In the genomic region with DNA sequence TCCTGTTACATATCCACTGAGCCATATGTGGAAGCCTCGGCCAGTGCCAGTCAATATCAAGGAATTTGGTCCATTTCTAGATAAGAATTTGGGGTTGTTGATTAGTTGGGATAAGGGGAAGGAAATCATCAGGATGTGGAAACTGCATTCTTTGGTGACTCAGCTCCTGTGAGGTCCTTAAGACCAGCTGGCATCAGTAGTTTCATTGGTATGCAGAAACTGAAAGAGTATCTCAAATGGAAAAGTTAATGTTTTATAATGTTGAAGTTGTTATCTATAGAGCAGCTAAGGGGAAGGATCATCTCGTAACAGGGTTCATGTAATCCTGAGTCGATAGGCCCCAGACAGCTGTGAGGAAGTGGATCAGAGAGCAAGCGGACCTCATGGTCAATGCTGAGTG, we compare ENCODE assay signal across 11 cellular contexts. TPM values are rescaled to one million over a fixed set of nuclear protein-coding genes. Genes with fewer than 3 reads are reported as not detected.
DNase-seq lines count a peak whose midpoint lies in the region; ATAC-seq, FAIRE-seq and TF ChIP-seq lines count a peak whose summit lies in the region.
"Had no signal": no experiment of that assay in that cellular context is flagged by ENCODE, and none has a peak within 500 bp of the region (broad histone marks: within the 10 kb centered on the region; RNA-seq: fewer than 3 reads in every experiment).

No MANE protein-coding gene starts in this region.

- no peaks in the 10 kb centered on the region for H3K4me1 Mint-ChIP-seq in CD8-positive, alpha-beta memory T cell

- H3K27ac Mint-ChIP-seq in CD8-positive, alpha-beta memory T cell: no peak overlapping the region

- H3K27me3 Mint-ChIP-seq in CD8-positive, alpha-beta memory T cell: peaks cover 5 to 10% of the 10 kb centered on the region in 2 donors

- H3K36me3 ChIP-seq in small intestine (ENCODE audit: control insufficient read depth in 2 of 2, insufficient read depth in 2 of 2, low read length in 2 of 2): no peaks in the 10 kb centered on the region
- no peaks in the 10 kb centered on the region for H3K36me3 ChIP-seq in CD8-positive, alpha-beta memory T cell (ENCODE audit: insufficient read depth, low read length)

- DNase-seq in HCEC 1CT (peak; percentile 87), SW 1271 (lab: John Stamatoyannopoulos, UW) (peak; percentile 37 to 85), foreskin keratinocyte (peak; percentile 46 to 76), small intestine (peak; percentile 33), NCI-H345 treated with DMSO at 0.1 percent for 48 hours (lab: John Stamatoyannopoulos, UW; ENCODE audit: unreplicated experiment) (no peak)
- DNase-seq in CD8-positive, alpha-beta memory T cell: no peak
- DNase-seq: activated T-cell treated with anti-CD3 and anti-CD28 coated beads, Interleukin-2, amount 50 U/mL, for 4 hours; NCI-H526 treated with DMSO at 0.1 percent for 48 hours had no signal

- no peaks in the 10 kb centered on the region for H3K36me3 Mint-ChIP-seq in CD8-positive, alpha-beta memory T cell

- CTCF ChIA-PET in CD8-positive, alpha-beta memory T cell (lab: Charles Lee): no interaction called here

- no peaks in the 10 kb centered on the region for H3K9me3 Mint-ChIP-seq in CD8-positive, alpha-beta memory T cell
- H3K9me3 Mint-ChIP-seq: activated T-cell treated with anti-CD3 and anti-CD28 coated beads, Interleukin-2, amount 50 U/mL, for 4 hours had no signal

- H3K27me3 ChIP-seq in foreskin keratinocyte (no peaks in the 10 kb centered on the region), small intestine (ENCODE audit: control insufficient read depth in 2 of 2, insufficient read depth in 2 of 2, low read length in 2 of 2) (no peaks in the 10 kb centered on the region)
- H3K27me3 ChIP-seq in CD8-positive, alpha-beta memory T cell (ENCODE audit: insufficient read depth, low read length, poor library complexity, severe bottlenecking): no peaks in the 10 kb centered on the region

- H3K4me3 Mint-ChIP-seq in CD8-positive, alpha-beta memory T cell: no peak overlapping the region
- H3K4me3 Mint-ChIP-seq: activated T-cell treated with anti-CD3 and anti-CD28 coated beads, Interleukin-2, amount 50 U/mL, for 4 hours had no signal

- H3K4me3 ChIP-seq in small intestine (ENCODE audit: low read depth in 1 of 2, low read length in 2 of 2): no peak overlapping the region
- H3K4me3 ChIP-seq in CD8-positive, alpha-beta memory T cell (ENCODE audit: low read length): no peak overlapping the region
- H3K4me3 ChIP-seq: K562 had no signal

- 6 to 55% (median 37%) methylated on average over 4 of the region's 4 CpGs for WGBS in small intestine, 3 donors

- TF ChIP-seq CTCF in foreskin keratinocyte (conservative IDR thresholded peaks at IDR 0.05): no peak

- no peaks in the 10 kb centered on the region for H3K9me3 ChIP-seq in small intestine (ENCODE audit: control insufficient read depth, low read depth)
- no peaks in the 10 kb centered on the region for H3K9me3 ChIP-seq in CD8-positive, alpha-beta memory T cell (ENCODE audit: low read length)

- peak; percentile 52 for ATAC-seq in foreskin keratinocyte
- no peak for ATAC-seq in HG03095 (IDR thresholded peaks at IDR 0.05; ENCODE audit: unreplicated experiment)
- ATAC-seq: activated T-cell treated with anti-CD3 and anti-CD28 coated beads, Interleukin-2, amount 50 U/mL, for 4 hours; K562 had no signal

- peaks cover 16% of the 10 kb centered on the region for H3K4me1 ChIP-seq in foreskin keratinocyte
- H3K4me1 ChIP-seq in small intestine (ENCODE audit: control insufficient read depth in 2 of 2, insufficient read depth in 1 of 2, low read depth in 1 of 2, low read length in 1 of 2): no peaks in the 10 kb centered on the region
- H3K4me1 ChIP-seq in CD8-positive, alpha-beta memory T cell (ENCODE audit: insufficient read depth, low read length): no peaks in the 10 kb centered on the region

- POLR2A ChIA-PET in CD8-positive, alpha-beta memory T cell (lab: Charles Lee): no interaction called here

- no peak overlapping the region for H3K27ac ChIP-seq in foreskin keratinocyte
- H3K27ac ChIP-seq in small intestine (ENCODE audit: low read depth in 1 of 2, low read length in 1 of 2): no peak overlapping the region
- no peak overlapping the region for H3K27ac ChIP-seq in CD8-positive, alpha-beta memory T cell (ENCODE audit: low read depth, low read length)

- FAIRE-seq in small intestine (lab: Jason Lieb, UNC): no peak
- FAIRE-seq: K562, TTC549 had no signal

RNA-seq across cellular contexts. Expression of a gene that starts 52.5 kb away (rescaled TPM):
- 403 and 528 TPM in 2 replicates for total RNA-seq in foreskin keratinocyte
- 227 and 256 TPM in 2 replicates for polyA plus RNA-seq in foreskin keratinocyte
- polyA plus RNA-seq in small intestine: 10 to 100 TPM in 2 of 3 donors, 1 to 10 TPM in 1; 6.0 to 39.8 (median 13.0) TPM
- total RNA-seq in CD8-positive, alpha-beta memory T cell: 10 to 100 TPM; 45.2 to 45.4 TPM
- 150 TPM for polyA plus RNA-seq in CD8-positive, alpha-beta memory T cell

Comparison
In these comparisons a context has a peak if more than half of its experiments do, and no peak if none do; other contexts are left out.
1. DNase-seq: peak in HCEC 1CT (single experiment), SW 1271 (2 of 2), foreskin keratinocyte (2 of 2) and small intestine (single experiment); none in CD8-positive, alpha-beta memory T cell (0 of 5) and NCI-H345 treated with DMSO at 0.1 percent for 48 hours (single experiment).